32 cellular contexts compared by ENCODE assay signal in the genomic region with DNA sequence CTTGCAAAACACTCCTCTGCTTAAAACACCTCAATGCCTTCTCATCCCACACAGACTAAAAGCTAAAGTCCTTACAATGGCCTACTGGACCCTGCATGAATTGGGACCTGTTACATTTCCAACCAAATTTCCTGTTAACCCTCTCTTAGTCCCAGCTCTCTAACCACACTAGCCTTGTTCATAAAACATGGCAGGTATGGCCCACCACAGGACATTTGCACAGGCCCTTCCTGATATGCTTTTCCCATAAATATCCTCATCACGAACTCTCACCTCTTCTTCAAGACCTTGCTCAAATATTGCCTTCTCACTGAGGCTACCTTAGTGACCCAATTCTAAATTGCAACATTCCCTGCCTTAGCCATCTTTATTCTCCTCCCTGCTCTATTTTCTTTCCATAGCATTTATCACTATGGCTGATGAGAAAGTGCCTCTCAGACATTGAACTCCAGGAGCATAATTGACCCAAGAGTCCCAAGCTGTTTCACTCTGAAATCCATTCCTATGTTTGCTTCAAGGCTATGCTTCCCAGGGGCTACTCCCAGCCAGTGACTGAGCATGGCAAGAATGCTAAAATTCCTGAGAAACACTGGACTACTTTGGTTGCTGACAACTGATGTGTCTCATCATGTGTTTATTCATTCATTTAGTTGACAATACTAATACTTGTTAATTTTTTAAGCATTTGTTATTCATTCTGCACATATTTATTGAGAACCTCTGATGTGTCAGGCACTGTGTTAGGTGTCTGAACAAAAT. TPM values are rescaled to one million over a fixed set of nuclear protein-coding genes. Genes with fewer than 3 reads are reported as not detected.
A peak's percentile ranks its signal among the peaks of the same experiment; 100 is the strongest.
DNase-seq lines count a peak whose midpoint lies in the region; FAIRE-seq and TF ChIP-seq lines count a peak whose summit lies in the region.
"Had no signal": no experiment of that assay in that cellular context is flagged by ENCODE, and none has a peak within 500 bp of the region (broad histone marks: within the 10 kb centered on the region; RNA-seq: fewer than 3 reads in every experiment).

No MANE protein-coding gene starts in this region.

- no peaks in the 10 kb centered on the region for H3K9me3 ChIP-seq in HEK293 (ENCODE audit: control insufficient read depth, insufficient read depth, low read depth, low read length)
- H3K9me3 ChIP-seq: BLaER1 treated with 17β-estradiol and CSF1 and Interleukin-3, amounts not matched to agents 10 nM and 100 nM; MG63; ovary; Peyer's patch; testis had no signal

- TF ChIP-seq CTCF in AG10803 (conservative IDR thresholded peaks at IDR 0.05; ENCODE audit: low read length) (no peak), HEK293 (tag by site-specific recombination; IDR thresholded peaks at IDR 0.05) (no peak), bronchial epithelial cell (IDR thresholded peaks at IDR 0.05; ENCODE audit: insufficient read depth, low read length, severe bottlenecking) (no peak)

- H3K36me3 ChIP-seq in HEK293 (ENCODE audit: control insufficient read depth in 2 of 2, insufficient read depth in 1 of 2, low read length in 2 of 2) (no peaks in the 10 kb centered on the region), bronchial epithelial cell (ENCODE audit: control insufficient read depth, insufficient read depth, low read length) (no peaks in the 10 kb centered on the region)
- H3K36me3 ChIP-seq: BLaER1 treated with 17β-estradiol and CSF1 and Interleukin-3, amounts not matched to agents 10 nM and 100 nM; MG63; ovary; Peyer's patch had no signal

- no peaks in the 10 kb centered on the region for H3K27me3 ChIP-seq in bronchial epithelial cell (ENCODE audit: control insufficient read depth, insufficient read depth, low read length)
- H3K27me3 ChIP-seq: BLaER1 treated with 17β-estradiol and CSF1 and Interleukin-3, amounts not matched to agents 10 nM and 100 nM; MG63; ovary; Peyer's patch; testis had no signal

- no peak for FAIRE-seq in bronchial epithelial cell (lab: Jason Lieb, UNC)
- FAIRE-seq: endometrium, G401.6, small intestine, urothelium cell line had no signal

- no peak overlapping the region for H3K27ac ChIP-seq in HEK293 (ENCODE audit: extremely low read depth, low read depth, low read length)
- H3K27ac ChIP-seq: BLaER1 treated with 17β-estradiol and CSF1 and Interleukin-3, amounts not matched to agents 10 nM and 100 nM; ovary; Peyer's patch had no signal

- peak; percentile 65 for DNase-seq in AG10803 (ENCODE audit: low read depth)
- DNase-seq in bronchial epithelial cell (ENCODE audit: low read depth): peak; percentile 61
- DNase-seq in renal cortical epithelial cell (ENCODE audit: low read depth): peak; percentile 67
- DNase-seq in stimulated activated naive CD4-positive, alpha-beta T cell (lab: John Stamatoyannopoulos, UW): no peak
- DNase-seq in NCI-H69 (lab: John Stamatoyannopoulos, UW): no peak
- DNase-seq in NCI-H1105 treated with DMSO at 0.1 percent for 48 hours (lab: John Stamatoyannopoulos, UW): no peak
- DNase-seq: activated CD4-positive, alpha-beta T cell treated with anti-CD3 and anti-CD28 coated beads, Interleukin-2, amount 50 U/mL, for 48 hours; activated CD4-positive, CD25-positive, alpha-beta regulatory T cell treated with anti-CD3 and anti-CD28 coated beads, Interleukin-2, amount 50 U/mL, for 72 hours; activated CD8-positive, alpha-beta memory T cell treated with anti-CD3 and anti-CD28 coated beads, Interleukin-2, amount 50 U/mL, for 4 hours; activated naive CD4-positive, alpha-beta T cell; activated naive CD8-positive, alpha-beta T cell treated with anti-CD3 and anti-CD28 coated beads, Interleukin-2, amount 50 U/mL, for 24 hours; cerebellar nuclear complex; DMS153; H9; immature natural killer cell; mesendoderm; MG63; NCI-H1436; NCI-H2081 treated with DMSO at 0.1 percent for 48 hours; ovary; Peyer's patch; retina; SHP77; small intestine; stimulated activated naive B cell treated with anti-CD40 and anti-IgM and Interleukin-4, amounts not matched to agents 10 μg/mL and 1 μg/mL and 100 μg/mL, for 72 hours; T-helper 17 cell; testis had no signal

- CTCF ChIA-PET in HEK293 (lab: Yijun Ruan, JAX): no interaction called here

- H3K4me1 ChIP-seq in HEK293 (ENCODE audit: control insufficient read depth, insufficient read depth, low read length): peaks cover 2% of the 10 kb centered on the region; the same call in 1 of the 2 replicates
- H3K4me1 ChIP-seq: BLaER1 treated with 17β-estradiol and CSF1 and Interleukin-3, amounts not matched to agents 10 nM and 100 nM had no signal

- POLR2A ChIA-PET in HEK293 (lab: Yijun Ruan, JAX): no interaction called here

- H3K4me3 ChIP-seq in AG10803 (ENCODE audit: low read length): no peak overlapping the region
- H3K4me3 ChIP-seq in HEK293 (ENCODE audit: low read depth, low read length): no peak overlapping the region
- H3K4me3 ChIP-seq in bronchial epithelial cell (ENCODE audit: low read depth, low read length): no peak overlapping the region
- H3K4me3 ChIP-seq: BLaER1 treated with 17β-estradiol and CSF1 and Interleukin-3, amounts not matched to agents 10 nM and 100 nM; MG63; ovary; Peyer's patch; testis had no signal

TF ChIP-seq in HEK293, 187 proteins besides CTCF, POLR2A, EP300 and RAD21:
- TF ChIP-seq ZNF623 (tag by site-specific recombination; IDR thresholded peaks at IDR 0.05) (peak; percentile 79), ZNF239 (tag by site-specific recombination; IDR thresholded peaks at IDR 0.05) (no peak)

RNA-seq across cellular contexts. Expression of a gene that starts 2.7 kb away (rescaled TPM):
- total RNA-seq in bronchial epithelial cell (1.3 and 4.7 TPM in 2 replicates), renal cortical epithelial cell (0.20 TPM in 1 of 2 replicates, not detected in the other)
- total RNA-seq: H9, T-helper 17 cell had no signal

Comparison
In these comparisons a context has a peak if more than half of its experiments do, and no peak if none do; other contexts are left out.
1. DNase-seq: peak in AG10803 (single experiment), bronchial epithelial cell (single experiment) and renal cortical epithelial cell (single experiment); none in stimulated activated naive CD4-positive, alpha-beta T cell (0 of 6), NCI-H69 (single experiment) and NCI-H1105 treated with DMSO at 0.1 percent for 48 hours (single experiment).